Comparison of ENCODE assay signal across 36 cellular contexts in genomic region chr6:49151033-49151432, GRCh38.
"Had no signal": no experiment of that assay in that cellular context is flagged by ENCODE, and none has a peak within 500 bp of the region (broad histone marks: within the 10 kb centered on the region; RNA-seq: fewer than 3 reads in every experiment).

No MANE protein-coding gene starts in this region.

- ATAC-seq: activated naive CD4-positive, alpha-beta T cell treated with anti-CD3 and anti-CD28 coated beads, Interleukin-2, amount 50 U/mL, for 72 hours; activated naive CD8-positive, alpha-beta T cell treated with anti-CD3 and anti-CD28 coated beads, Interleukin-2, amount 50 U/mL, for 24 hours; activated T-cell treated with anti-CD3 and anti-CD28 coated beads, Interleukin-2, amount 50 U/mL, for 4 hours; activated T-cell treated with anti-CD3 and anti-CD28 coated beads, Interleukin-2, amount 50 U/mL, for 72 hours; activated T-helper 17 cell treated with anti-CD3 and anti-CD28 coated beads, Interleukin-2, amount 50 U/mL, for 72 hours; body of pancreas had no signal

- H3K27ac ChIP-seq: adrenal gland, ascending aorta, body of pancreas, brain microvascular endothelial cell, breast epithelium, cardiac muscle cell had no signal

- H3K36me3 Mint-ChIP-seq: activated naive CD4-positive, alpha-beta T cell treated with anti-CD3 and anti-CD28 coated beads, Interleukin-2, amount 10 ng/mL, durations not matched to agents 7 days and 5 days; activated naive CD4-positive, alpha-beta T cell treated with anti-CD3 and anti-CD28 coated beads, Interleukin-2, amount 50 U/mL, for 24 hours; activated naive CD8-positive, alpha-beta T cell; activated naive CD8-positive, alpha-beta T cell treated with anti-CD3 and anti-CD28 coated beads for 36 hours; activated naive CD8-positive, alpha-beta T cell treated with anti-CD3 and anti-CD28 coated beads, Interleukin-2, amount 10 ng/mL, durations not matched to agents 7 days and 5 days; brain had no signal

- H3K36me3 ChIP-seq: adrenal gland, ascending aorta, brain microvascular endothelial cell, breast epithelium, cardiac muscle cell had no signal

- H3K4me3 ChIP-seq: adrenal gland, ascending aorta, body of pancreas, breast epithelium, cardiac muscle cell had no signal

- H3K4me3 Mint-ChIP-seq: activated naive CD4-positive, alpha-beta T cell treated with anti-CD3 and anti-CD28 coated beads for 36 hours; activated naive CD4-positive, alpha-beta T cell treated with anti-CD3 and anti-CD28 coated beads, Interleukin-2, amount 10 ng/mL, durations not matched to agents 7 days and 5 days; activated naive CD4-positive, alpha-beta T cell treated with anti-CD3 and anti-CD28 coated beads, Interleukin-2, amount 50 U/mL, for 24 hours; activated naive CD8-positive, alpha-beta T cell; activated naive CD8-positive, alpha-beta T cell treated with anti-CD3 and anti-CD28 coated beads for 36 hours; activated naive CD8-positive, alpha-beta T cell treated with anti-CD3 and anti-CD28 coated beads, Interleukin-2, amount 10 ng/mL, durations not matched to agents 7 days and 5 days; activated naive CD8-positive, alpha-beta T cell treated with anti-CD3 and anti-CD28 coated beads, Interleukin-2, amount 50 U/mL, for 24 hours; activated T-cell treated with anti-CD3 and anti-CD28 coated beads, Interleukin-2, amount 50 U/mL, for 24 hours; activated T-cell treated with anti-CD3 and anti-CD28 coated beads, Interleukin-2, amount 50 U/mL, for 4 hours; activated T-cell treated with anti-CD3 and anti-CD28 coated beads, Interleukin-2, amount 50 U/mL, for 72 hours; activated T-helper 1 cell treated with anti-CD3 and anti-CD28 coated beads, Interleukin-12 subunit alpha, Interleukin-12 subunit beta, Interleukin-2, Interleukin-4 antibody, amounts not matched to agents 30 ng/mL and 10 ng/mL and 1 ng/mL, durations not matched to agents 14 hours and 24 hours and 36 hours; activated T-helper 17 cell treated with anti-CD3 and anti-CD28 coated beads, Interleukin-2, amount 50 U/mL, for 72 hours; brain; central memory CD8-positive, alpha-beta T cell had no signal

- H3K9me3 Mint-ChIP-seq: activated naive CD4-positive, alpha-beta T cell treated with anti-CD3 and anti-CD28 coated beads, Interleukin-2, amount 50 U/mL, for 24 hours had no signal

- DNase-seq: activated effector memory CD4-positive, alpha-beta T cell treated with anti-CD3 and anti-CD28 coated beads, Interleukin-2, amount 50 U/mL, for 16 hours; activated effector memory CD4-positive, alpha-beta T cell treated with Interleukin-2 at 50 U/mL for 16 hours; activated gamma-delta T cell; activated gamma-delta T cell treated with Interleukin-2 at 50 U/mL for 16 hours; activated naive CD4-positive, alpha-beta T cell; activated naive CD4-positive, alpha-beta T cell treated with anti-CD3 and anti-CD28 coated beads for 36 hours; activated naive CD4-positive, alpha-beta T cell treated with anti-CD3 and anti-CD28 coated beads, Interleukin-2, amount 10 ng/mL, durations not matched to agents 7 days and 5 days; activated naive CD4-positive, alpha-beta T cell treated with anti-CD3 and anti-CD28 coated beads, Interleukin-2, amount 50 U/mL, for 16 hours; activated naive CD4-positive, alpha-beta T cell treated with Interleukin-2 at 50 U/mL for 16 hours; activated naive CD8-positive, alpha-beta T cell treated with anti-CD3 and anti-CD28 coated beads for 36 hours; activated naive CD8-positive, alpha-beta T cell treated with anti-CD3 and anti-CD28 coated beads, Interleukin-2, amount 10 ng/mL, durations not matched to agents 7 days and 5 days; activated naive CD8-positive, alpha-beta T cell treated with anti-CD3 and anti-CD28 coated beads, Interleukin-2, amount 50 U/mL, for 24 hours; activated T-cell treated with anti-CD3 and anti-CD28 coated beads, Interleukin-2, amount 50 U/mL, for 1 hour; activated T-cell treated with anti-CD3 and anti-CD28 coated beads, Interleukin-2, amount 50 U/mL, for 24 hours; activated T-cell treated with anti-CD3 and anti-CD28 coated beads, Interleukin-2, amount 50 U/mL, for 4 hours; activated T-cell treated with anti-CD3 and anti-CD28 coated beads, Interleukin-2, amount 50 U/mL, for 48 hours; activated T-cell treated with anti-CD3 and anti-CD28 coated beads, Interleukin-2, amount 50 U/mL, for 72 hours; adrenal gland; amniotic stem cell; amygdala; anterior cingulate cortex; body of pancreas; brain microvascular endothelial cell; central memory CD4-positive, alpha-beta T cell; cerebellar nuclear complex had no signal

- H3K27me3 Mint-ChIP-seq: activated naive CD4-positive, alpha-beta T cell treated with anti-CD3 and anti-CD28 coated beads, Interleukin-2, amount 10 ng/mL, durations not matched to agents 7 days and 5 days; activated naive CD4-positive, alpha-beta T cell treated with anti-CD3 and anti-CD28 coated beads, Interleukin-2, amount 50 U/mL, for 24 hours; activated naive CD8-positive, alpha-beta T cell; activated naive CD8-positive, alpha-beta T cell treated with anti-CD3 and anti-CD28 coated beads for 36 hours; activated naive CD8-positive, alpha-beta T cell treated with anti-CD3 and anti-CD28 coated beads, Interleukin-2, amount 10 ng/mL, durations not matched to agents 7 days and 5 days; activated naive CD8-positive, alpha-beta T cell treated with anti-CD3 and anti-CD28 coated beads, Interleukin-2, amount 50 U/mL, for 24 hours; activated T-cell treated with anti-CD3 and anti-CD28 coated beads, Interleukin-2, amount 50 U/mL, for 24 hours; activated T-helper 17 cell treated with anti-CD3 and anti-CD28 coated beads, Interleukin-2, amount 50 U/mL, for 72 hours; brain; central memory CD8-positive, alpha-beta T cell had no signal

- H3K4me1 Mint-ChIP-seq: activated naive CD4-positive, alpha-beta T cell treated with anti-CD3 and anti-CD28 coated beads, Interleukin-2, amount 10 ng/mL, durations not matched to agents 7 days and 5 days; activated naive CD4-positive, alpha-beta T cell treated with anti-CD3 and anti-CD28 coated beads, Interleukin-2, amount 50 U/mL, for 24 hours; activated naive CD8-positive, alpha-beta T cell treated with anti-CD3 and anti-CD28 coated beads for 36 hours; activated naive CD8-positive, alpha-beta T cell treated with anti-CD3 and anti-CD28 coated beads, Interleukin-2, amount 10 ng/mL, durations not matched to agents 7 days and 5 days; activated naive CD8-positive, alpha-beta T cell treated with anti-CD3 and anti-CD28 coated beads, Interleukin-2, amount 50 U/mL, for 24 hours; activated T-helper 17 cell treated with anti-CD3 and anti-CD28 coated beads, Interleukin-2, amount 50 U/mL, for 72 hours; central memory CD8-positive, alpha-beta T cell had no signal

- H3K9me3 ChIP-seq: adrenal gland, ascending aorta, body of pancreas, breast epithelium had no signal

- H3K27ac Mint-ChIP-seq: activated naive CD4-positive, alpha-beta T cell treated with anti-CD3 and anti-CD28 coated beads for 36 hours; activated naive CD4-positive, alpha-beta T cell treated with anti-CD3 and anti-CD28 coated beads, Interleukin-2, amount 10 ng/mL, durations not matched to agents 7 days and 5 days; activated naive CD4-positive, alpha-beta T cell treated with anti-CD3 and anti-CD28 coated beads, Interleukin-2, amount 50 U/mL, for 24 hours; activated naive CD4-positive, alpha-beta T cell treated with anti-CD3 and anti-CD28 coated beads, Interleukin-2, amount 50 U/mL, for 72 hours; activated naive CD8-positive, alpha-beta T cell; activated naive CD8-positive, alpha-beta T cell treated with anti-CD3 and anti-CD28 coated beads for 36 hours; activated naive CD8-positive, alpha-beta T cell treated with anti-CD3 and anti-CD28 coated beads, Interleukin-2, amount 10 ng/mL, durations not matched to agents 7 days and 5 days; activated naive CD8-positive, alpha-beta T cell treated with anti-CD3 and anti-CD28 coated beads, Interleukin-2, amount 50 U/mL, for 24 hours; activated T-cell treated with anti-CD3 and anti-CD28 coated beads, Interleukin-2, amount 50 U/mL, for 24 hours; activated T-cell treated with anti-CD3 and anti-CD28 coated beads, Interleukin-2, amount 50 U/mL, for 72 hours; activated T-helper 1 cell treated with anti-CD3 and anti-CD28 coated beads, Interleukin-12 subunit alpha, Interleukin-12 subunit beta, Interleukin-2, Interleukin-4 antibody, amounts not matched to agents 30 ng/mL and 10 ng/mL and 1 ng/mL, durations not matched to agents 14 hours and 24 hours and 36 hours; activated T-helper 17 cell treated with anti-CD3 and anti-CD28 coated beads, Interleukin-2, amount 50 U/mL, for 72 hours; activated T-helper 2 cell treated with anti-CD3 and anti-CD28 coated beads, Interferon-gamma antibody, Interleukin-2, Interleukin-4, amounts not matched to agents 10 μg/mL and 5 μg/mL and 100 μg/mL, durations not matched to agents 14 hours and 24 hours and 36 hours; brain had no signal

- H3K4me1 ChIP-seq: adrenal gland, ascending aorta, body of pancreas, breast epithelium had no signal

- H3K27me3 ChIP-seq: adrenal gland, ascending aorta, body of pancreas, brain microvascular endothelial cell, breast epithelium, cardiac muscle cell had no signal
